ENCODE assay signal across 1 cellular context in the genomic region with DNA sequence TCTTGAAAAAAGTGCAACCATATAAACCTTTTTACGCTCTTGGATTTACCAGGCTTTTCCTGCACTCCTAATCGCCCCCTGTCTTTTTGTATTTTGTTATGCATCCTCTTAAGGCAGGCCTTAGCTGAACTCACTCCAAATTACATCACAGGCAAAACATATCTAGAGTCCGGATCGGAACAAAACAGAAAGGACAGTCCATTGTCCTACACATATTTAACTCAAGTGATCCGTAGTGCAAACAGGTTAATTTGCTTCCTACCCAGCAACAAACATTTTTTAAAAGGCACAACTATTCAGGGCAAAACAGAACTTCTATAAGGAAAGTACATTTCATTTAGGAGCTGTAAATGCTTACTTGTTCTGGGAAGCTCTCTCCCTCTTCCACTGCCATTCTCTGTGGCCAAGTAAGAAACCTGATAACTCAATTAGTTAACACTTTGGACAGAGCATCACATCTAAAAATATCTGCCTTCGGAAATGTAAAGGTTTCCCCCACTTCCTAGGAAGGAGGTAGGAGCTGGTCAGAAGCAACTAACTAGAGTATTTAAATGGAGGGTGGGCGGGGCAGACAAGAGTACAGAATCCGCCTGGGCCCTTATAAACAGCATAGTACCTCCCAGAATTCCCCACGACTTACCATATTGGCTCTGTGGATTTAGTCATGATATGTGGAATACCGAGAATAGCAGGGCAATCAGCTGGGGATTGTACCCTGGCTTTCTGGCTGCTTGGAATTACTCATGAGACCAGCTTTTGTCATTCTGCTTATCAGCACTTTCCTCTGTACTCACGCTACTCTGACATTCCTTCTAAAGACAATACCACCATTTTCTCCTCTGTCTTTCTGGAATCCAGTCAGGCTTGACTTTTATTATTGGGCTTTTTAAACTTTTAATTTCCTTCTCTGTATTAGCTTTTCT.
TF ChIP-seq lines count a peak whose summit lies in the region.

No MANE protein-coding gene starts in this region.

TF ChIP-seq in K562, 482 proteins besides CTCF, POLR2A, EP300 and RAD21 (continued from another document and continues in another):
- TF ChIP-seq IRF1 (CRISPR knock-in tag; IDR thresholded peaks at IDR 0.05; ENCODE audit: borderline replicate concordance) (no peak), BCOR (IDR thresholded peaks at IDR 0.05) (peak; percentile 30; the same call in 1 of the 2 replicates), NR3C1 (CRISPR knock-in tag; IDR thresholded peaks at IDR 0.05) (no peak), FOXA3 (CRISPR knock-in tag; conservative IDR thresholded peaks at IDR 0.05 in 1 of 2, IDR thresholded peaks at IDR 0.05 in 1 of 2) (peak in 1 of 2 experiments; percentile 32; a peak in 1 of 4 replicates), ZNF253 (CRISPR knock-in tag; conservative IDR thresholded peaks at IDR 0.05) (no peak), ZNF764 (CRISPR knock-in tag; IDR thresholded peaks at IDR 0.05; ENCODE audit: low read depth) (no peak), HINFP (tag; conservative IDR thresholded peaks at IDR 0.05; ENCODE audit: low read depth) (peak; percentile 54; the same call in 1 of the 2 replicates), HMG20B (CRISPR knock-in tag; IDR thresholded peaks at IDR 0.05) (no peak), GTF2B (IDR thresholded peaks at IDR 0.05; ENCODE audit: extremely low read depth, insufficient read length) (no peak), U2AF2 (optimal IDR thresholded peaks at IDR 0.05; ENCODE audit: low read depth, low read length) (no peak), TBP (optimal IDR thresholded peaks at IDR 0.05; ENCODE audit: low read depth, low read length) (peak; percentile 65), XRCC4 (IDR thresholded peaks at IDR 0.05; ENCODE audit: extremely low read depth, insufficient read depth, insufficient read length) (no peak), ZNF318 (IDR thresholded peaks at IDR 0.05; ENCODE audit: borderline replicate concordance in 1 of 2, low read depth in 1 of 2) (peak in 1 of 2 experiments; percentile 65; a peak in 1 of 4 replicates), ZNF41 (CRISPR knock-in tag; conservative IDR thresholded peaks at IDR 0.05) (0 out of 2 replicates have a peak, but pooled peaks have one; percentile 25), ZBED1 (IDR thresholded peaks at IDR 0.05) (no peak), MECOM (CRISPR knock-in tag; IDR thresholded peaks at IDR 0.05) (peak; percentile 24; the same call in 1 of the 2 replicates), KLF1 (tag; IDR thresholded peaks at IDR 0.05) (no peak), ZNF507 (tag; conservative IDR thresholded peaks at IDR 0.05) (no peak), ZNF212 (CRISPR knock-in tag; IDR thresholded peaks at IDR 0.05) (no peak), ZNF175 (CRISPR knock-in tag; IDR thresholded peaks at IDR 0.05; ENCODE audit: low read depth) (peak; percentile 76; the same call in 1 of the 2 replicates), ZBTB7A (IDR thresholded peaks at IDR 0.05; ENCODE audit: borderline replicate concordance, control insufficient read depth, low read depth, low read length) (no peak), GATA2 (CRISPR knock-in tag; IDR thresholded peaks at IDR 0.05) (peak; percentile 70), STAT5B (CRISPR knock-in tag; IDR thresholded peaks at IDR 0.05) (no peak), TCF7L2 (IDR thresholded peaks at IDR 0.05; ENCODE audit: low read depth, low read length) (no peak), SREBF2 (CRISPR knock-in tag; IDR thresholded peaks at IDR 0.05) (no peak), ZNF445 (CRISPR knock-in tag; IDR thresholded peaks at IDR 0.05; ENCODE audit: low read depth) (no peak), ZBTB33 (CRISPR knock-in tag; IDR thresholded peaks at IDR 0.05) (no peak), SMAD3 (CRISPR knock-in tag; conservative IDR thresholded peaks at IDR 0.05) (peak; percentile 82; the same call in 1 of the 2 replicates), RFX1 (IDR thresholded peaks at IDR 0.05) (no peak; the same call in 1 of the 2 replicates), ILK (tag; IDR thresholded peaks at IDR 0.05; ENCODE audit: borderline replicate concordance, low read depth) (no peak), SUPT5H (IDR thresholded peaks at IDR 0.05) (0 out of 2 replicates have a peak, but pooled peaks have one; percentile 38), ZNF408 (CRISPR knock-in tag; IDR thresholded peaks at IDR 0.05; ENCODE audit: low read depth) (no peak), FUS (optimal IDR thresholded peaks at IDR 0.05; ENCODE audit: low read depth, low read length) (no peak)
- TF ChIP-seq, protein P1, sequence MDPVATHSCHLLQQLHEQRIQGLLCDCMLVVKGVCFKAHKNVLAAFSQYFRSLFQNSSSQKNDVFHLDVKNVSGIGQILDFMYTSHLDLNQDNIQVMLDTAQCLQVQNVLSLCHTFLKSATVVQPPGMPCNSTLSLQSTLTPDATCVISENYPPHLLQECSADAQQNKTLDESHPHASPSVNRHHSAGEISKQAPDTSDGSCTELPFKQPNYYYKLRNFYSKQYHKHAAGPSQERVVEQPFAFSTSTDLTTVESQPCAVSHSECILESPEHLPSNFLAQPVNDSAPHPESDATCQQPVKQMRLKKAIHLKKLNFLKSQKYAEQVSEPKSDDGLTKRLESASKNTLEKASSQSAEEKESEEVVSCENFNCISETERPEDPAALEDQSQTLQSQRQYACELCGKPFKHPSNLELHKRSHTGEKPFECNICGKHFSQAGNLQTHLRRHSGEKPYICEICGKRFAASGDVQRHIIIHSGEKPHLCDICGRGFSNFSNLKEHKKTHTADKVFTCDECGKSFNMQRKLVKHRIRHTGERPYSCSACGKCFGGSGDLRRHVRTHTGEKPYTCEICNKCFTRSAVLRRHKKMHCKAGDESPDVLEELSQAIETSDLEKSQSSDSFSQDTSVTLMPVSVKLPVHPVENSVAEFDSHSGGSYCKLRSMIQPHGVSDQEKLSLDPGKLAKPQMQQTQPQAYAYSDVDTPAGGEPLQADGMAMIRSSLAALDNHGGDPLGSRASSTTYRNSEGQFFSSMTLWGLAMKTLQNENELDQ (CRISPR knock-in tag; IDR thresholded peaks at IDR 0.05; ENCODE audit: borderline replicate concordance): no peak
- TF ChIP-seq, protein P2, sequence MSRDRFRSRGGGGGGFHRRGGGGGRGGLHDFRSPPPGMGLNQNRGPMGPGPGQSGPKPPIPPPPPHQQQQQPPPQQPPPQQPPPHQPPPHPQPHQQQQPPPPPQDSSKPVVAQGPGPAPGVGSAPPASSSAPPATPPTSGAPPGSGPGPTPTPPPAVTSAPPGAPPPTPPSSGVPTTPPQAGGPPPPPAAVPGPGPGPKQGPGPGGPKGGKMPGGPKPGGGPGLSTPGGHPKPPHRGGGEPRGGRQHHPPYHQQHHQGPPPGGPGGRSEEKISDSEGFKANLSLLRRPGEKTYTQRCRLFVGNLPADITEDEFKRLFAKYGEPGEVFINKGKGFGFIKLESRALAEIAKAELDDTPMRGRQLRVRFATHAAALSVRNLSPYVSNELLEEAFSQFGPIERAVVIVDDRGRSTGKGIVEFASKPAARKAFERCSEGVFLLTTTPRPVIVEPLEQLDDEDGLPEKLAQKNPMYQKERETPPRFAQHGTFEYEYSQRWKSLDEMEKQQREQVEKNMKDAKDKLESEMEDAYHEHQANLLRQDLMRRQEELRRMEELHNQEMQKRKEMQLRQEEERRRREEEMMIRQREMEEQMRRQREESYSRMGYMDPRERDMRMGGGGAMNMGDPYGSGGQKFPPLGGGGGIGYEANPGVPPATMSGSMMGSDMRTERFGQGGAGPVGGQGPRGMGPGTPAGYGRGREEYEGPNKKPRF (IDR thresholded peaks at IDR 0.05; ENCODE audit: low read depth, low read length): no peak
- TF ChIP-seq, protein P3, sequence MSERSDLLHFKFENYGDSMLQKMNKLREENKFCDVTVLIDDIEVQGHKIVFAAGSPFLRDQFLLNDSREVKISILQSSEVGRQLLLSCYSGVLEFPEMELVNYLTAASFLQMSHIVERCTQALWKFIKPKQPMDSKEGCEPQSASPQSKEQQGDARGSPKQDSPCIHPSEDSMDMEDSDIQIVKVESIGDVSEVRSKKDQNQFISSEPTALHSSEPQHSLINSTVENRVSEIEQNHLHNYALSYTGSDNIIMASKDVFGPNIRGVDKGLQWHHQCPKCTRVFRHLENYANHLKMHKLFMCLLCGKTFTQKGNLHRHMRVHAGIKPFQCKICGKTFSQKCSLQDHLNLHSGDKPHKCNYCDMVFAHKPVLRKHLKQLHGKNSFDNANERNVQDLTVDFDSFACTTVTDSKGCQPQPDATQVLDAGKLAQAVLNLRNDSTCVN (CRISPR knock-in tag; IDR thresholded peaks at IDR 0.05): no peak
